8 cellular contexts compared by ENCODE assay signal in genomic region chr5:151740336-151740942, GRCh38. TPM values are rescaled to one million over a fixed set of nuclear protein-coding genes. Genes with fewer than 3 reads are reported as not detected.
DNase-seq lines count a peak whose midpoint lies in the region; ATAC-seq lines count a peak whose summit lies in the region.

No MANE protein-coding gene starts in this region.

- ATAC-seq in HG02623 (IDR thresholded peaks at IDR 0.05; ENCODE audit: unreplicated experiment): peak; percentile 62

- peak; percentile 66 for DNase-seq in activated CD8-positive, alpha-beta memory T cell treated with anti-CD3 and anti-CD28 coated beads for 24 hours
- DNase-seq in activated CD8-positive, alpha-beta memory T cell treated with anti-CD3 and anti-CD28 coated beads, Interleukin-2, amount 50 U/mL, for 48 hours: no peak
- DNase-seq in NCI-H1694 (lab: John Stamatoyannopoulos, UW) (peak; percentile 5), lung microvascular endothelial cell (ENCODE audit: low read depth in 2 of 2) (peak; percentile 63 to 86)
- DNase-seq in activated CD4-positive, alpha-beta T cell treated with anti-CD3 and anti-CD28 coated beads, Interleukin-2, amount 10 ng/mL, durations not matched to agents 24 days and 14 days: peak; percentile 86
- DNase-seq in effector CD8-positive, alpha-beta T cell (lab: John Stamatoyannopoulos, UW): peak; percentile 6
- peak; percentile 65 for DNase-seq in stimulated activated CD8-positive, alpha-beta memory T cell treated with anti-CD3 and anti-CD28 coated beads, Interleukin-4, amount 100 ng/mL, for 48 hours

- H3K27ac Mint-ChIP-seq in activated CD4-positive, alpha-beta T cell treated with anti-CD3 and anti-CD28 coated beads, Interleukin-2, amount 10 ng/mL, durations not matched to agents 24 days and 14 days: no peak overlapping the region

- no peak overlapping the region for H3K4me3 Mint-ChIP-seq in activated CD4-positive, alpha-beta T cell treated with anti-CD3 and anti-CD28 coated beads, Interleukin-2, amount 10 ng/mL, durations not matched to agents 24 days and 14 days

- peaks cover 19% of the 10 kb centered on the region for H3K4me1 Mint-ChIP-seq in activated CD4-positive, alpha-beta T cell treated with anti-CD3 and anti-CD28 coated beads, Interleukin-2, amount 10 ng/mL, durations not matched to agents 24 days and 14 days

- no peaks in the 10 kb centered on the region for H3K27me3 Mint-ChIP-seq in activated CD4-positive, alpha-beta T cell treated with anti-CD3 and anti-CD28 coated beads, Interleukin-2, amount 10 ng/mL, durations not matched to agents 24 days and 14 days

- H3K36me3 Mint-ChIP-seq in activated CD4-positive, alpha-beta T cell treated with anti-CD3 and anti-CD28 coated beads, Interleukin-2, amount 10 ng/mL, durations not matched to agents 24 days and 14 days (ENCODE audit: low read depth): peaks cover 29% of the 10 kb centered on the region

- H3K9me3 Mint-ChIP-seq in activated CD4-positive, alpha-beta T cell treated with anti-CD3 and anti-CD28 coated beads, Interleukin-2, amount 10 ng/mL, durations not matched to agents 24 days and 14 days: no peaks in the 10 kb centered on the region

- intact Hi-C loops in activated CD4-positive, alpha-beta T cell treated with anti-CD3 and anti-CD28 coated beads, Interleukin-2, amount 10 ng/mL, durations not matched to agents 24 days and 14 days (cut with micrococcal nuclease): loop anchor here (1.0 to 10.0 kb wide), 3 partner anchors 18 to 296 kb away; partner anchors contain the start of genes ATOX1 and SLC36A1

RNA-seq across cellular contexts. Expression of gene ATOX1, which starts 18.0 kb away (rescaled TPM):
- total RNA-seq in activated CD4-positive, alpha-beta T cell treated with anti-CD3 and anti-CD28 coated beads, Interleukin-2, amount 10 ng/mL, durations not matched to agents 24 days and 14 days: 75.6 and 78.4 TPM in 2 replicates
- 57.8 and 64.1 TPM in 2 replicates for total RNA-seq in lung microvascular endothelial cell

RNA-seq across cellular contexts. Expression of gene G3BP1, which starts 31.3 kb away (rescaled TPM):
- total RNA-seq in activated CD4-positive, alpha-beta T cell treated with anti-CD3 and anti-CD28 coated beads, Interleukin-2, amount 10 ng/mL, durations not matched to agents 24 days and 14 days: 362 and 367 TPM in 2 replicates
- total RNA-seq in lung microvascular endothelial cell: 99.2 and 158 TPM in 2 replicates

RNA-seq across cellular contexts. Expression of gene SPARC, which starts 53.7 kb away (rescaled TPM):
- not detected in 2 replicates for total RNA-seq in activated CD4-positive, alpha-beta T cell treated with anti-CD3 and anti-CD28 coated beads, Interleukin-2, amount 10 ng/mL, durations not matched to agents 24 days and 14 days
- total RNA-seq in lung microvascular endothelial cell: 92.5 and 367 TPM in 2 replicates

Comparison
In these comparisons a context has a peak if more than half of its experiments do, and no peak if none do; other contexts are left out.
1. RNA of gene SPARC, which starts 53.7 kb away (total RNA-seq): 92.5 to 367 TPM in lung microvascular endothelial cell; not detected in activated CD4-positive, alpha-beta T cell treated with anti-CD3 and anti-CD28 coated beads, Interleukin-2, amount 10 ng/mL, durations not matched to agents 24 days and 14 days; every median in the first group is over 10 times any median in the second.